ENCODE assay signal across 11 cellular contexts in genomic region chr7:151381083-151381332, GRCh38. TPM values are rescaled to one million over a fixed set of nuclear protein-coding genes. Genes with fewer than 3 reads are reported as not detected.
DNase-seq lines count a peak whose midpoint lies in the region; ATAC-seq and TF ChIP-seq lines count a peak whose summit lies in the region.
"Had no signal": no experiment of that assay in that cellular context is flagged by ENCODE, and none has a peak within 500 bp of the region (broad histone marks: within the 10 kb centered on the region; RNA-seq: fewer than 3 reads in every experiment).

No MANE protein-coding gene starts in this region.

- H3K36me3 Mint-ChIP-seq in CD8-positive, alpha-beta memory T cell: peaks cover 0 to 35% (median 12%) of the 10 kb centered on the region in 3 donors
- peaks cover 8 to 34% (median 32%) of the 10 kb centered on the region in 3 experiments for H3K36me3 Mint-ChIP-seq in H9 (ENCODE audit: insufficient read depth in 1 of 3, low read depth in 3 of 3)
- H3K36me3 Mint-ChIP-seq in activated naive CD8-positive, alpha-beta T cell: no peaks in the 10 kb centered on the region
- peaks cover 13% of the 10 kb centered on the region in 2 donors for H3K36me3 Mint-ChIP-seq in naive B cell

- H2BK5ac ChIP-seq in H9 (ENCODE audit: insufficient read length, low read length): no peak overlapping the region

- H2BK12ac ChIP-seq in H9 (ENCODE audit: insufficient read length, low read depth, low read length): no peak overlapping the region

- no peak overlapping the region for H4K5ac ChIP-seq in H9 (ENCODE audit: insufficient read length, low read depth, low read length)

- no peak overlapping the region for H2BK120ac ChIP-seq in H9 (ENCODE audit: low read depth, low read length, poor library complexity, severe bottlenecking)

- no peaks in the 10 kb centered on the region for H3K79me1 ChIP-seq in H9 (ENCODE audit: insufficient read depth, low read depth, low read length, poor library complexity, severe bottlenecking)

- peaks cover 10 to 14% (median 10%) of the 10 kb centered on the region in 3 donors for H3K4me1 Mint-ChIP-seq in CD8-positive, alpha-beta memory T cell
- peaks cover 17 to 18% of the 10 kb centered on the region in 2 experiments for H3K4me1 Mint-ChIP-seq in H9
- H3K4me1 Mint-ChIP-seq in activated naive CD8-positive, alpha-beta T cell (ENCODE audit: low read depth): peaks cover 9% of the 10 kb centered on the region
- H3K4me1 Mint-ChIP-seq in naive B cell: peaks cover 13 to 29% (median 22%) of the 10 kb centered on the region in 3 donors

- no peak for TF ChIP-seq POLR2A in uterus (IDR thresholded peaks at IDR 0.05)

- no peaks in the 10 kb centered on the region for H3K9me3 ChIP-seq in CD8-positive, alpha-beta memory T cell (ENCODE audit: low read length)
- H3K9me3 ChIP-seq in H9 (ENCODE audit: control insufficient read depth, low read depth, low read length): no peaks in the 10 kb centered on the region
- H3K9me3 ChIP-seq in uterus: no peaks in the 10 kb centered on the region
- no peaks in the 10 kb centered on the region for H3K9me3 ChIP-seq in WERI-Rb-1 (ENCODE audit: severe bottlenecking)

- peak overlapping the region; percentile 9 for H3K27ac ChIP-seq in CD8-positive, alpha-beta memory T cell (ENCODE audit: low read depth, low read length)
- H3K27ac ChIP-seq in H9 (ENCODE audit: insufficient read length, low read depth, low read length) (no peak overlapping the region), uterus (peak overlapping the region in 1 of 2 donors; percentile 0), WERI-Rb-1 (no peak overlapping the region)
- H3K27ac ChIP-seq: brain microvascular endothelial cell had no signal

- WGBS in H9 (ENCODE audit: extremely low coverage, insufficient read length, low lambda C conversion rate): no CpG with 5 or more reads among the region's 7 CpGs

- TF ChIP-seq CTCF in H9 (conservative IDR thresholded peaks at IDR 0.05) (no peak), uterus (IDR thresholded peaks at IDR 0.05) (no peak), WERI-Rb-1 (IDR thresholded peaks at IDR 0.05; ENCODE audit: low read depth, low read length) (no peak)

- peaks cover 15% of the 10 kb centered on the region for H3K23me2 ChIP-seq in H9 (ENCODE audit: insufficient read length, low read depth, low read length, poor library complexity, severe bottlenecking)

- H3K18ac ChIP-seq in H9 (ENCODE audit: insufficient read length, low read depth, low read length): peak overlapping the region; percentile 20

- H3K56ac ChIP-seq in H9 (ENCODE audit: insufficient read length, low read depth, low read length): no peak overlapping the region

- H3T11ph ChIP-seq in H9 (ENCODE audit: low read length): no peak overlapping the region

- H2AFZ ChIP-seq in H9 (ENCODE audit: low read length): peak overlapping the region; percentile 66

- H3K27ac Mint-ChIP-seq in CD8-positive, alpha-beta memory T cell: peak overlapping the region in 7 of 8 donors; percentile 26 to 87 (median 50)
- peak overlapping the region in 1 of 3 experiments; percentile 28; a peak in 1 of 7 replicates for H3K27ac Mint-ChIP-seq in H9
- no peak overlapping the region for H3K27ac Mint-ChIP-seq in activated naive CD8-positive, alpha-beta T cell
- H3K27ac Mint-ChIP-seq in naive B cell: peak overlapping the region; percentile 92 to 99 (median 97)

- peaks cover 9 to 10% of the 10 kb centered on the region in 2 donors for H3K27me3 Mint-ChIP-seq in CD8-positive, alpha-beta memory T cell
- H3K27me3 Mint-ChIP-seq in H9 (ENCODE audit: low read depth) (peaks cover 34% of the 10 kb centered on the region), naive B cell (peaks cover 0 to 7% (median 0%) of the 10 kb centered on the region in 3 donors)
- peaks cover 1% of the 10 kb centered on the region for H3K27me3 Mint-ChIP-seq in activated naive CD8-positive, alpha-beta T cell

- POLR2A ChIA-PET in CD8-positive, alpha-beta memory T cell (lab: Charles Lee): interaction anchor here (0.7 kb wide), 1 partner anchor 31 kb away, joined by 6 read pairs; no protein-coding TSS in a partner anchor

- peaks cover 13% of the 10 kb centered on the region for H3K27me3 ChIP-seq in CD8-positive, alpha-beta memory T cell (ENCODE audit: insufficient read depth, low read length, poor library complexity, severe bottlenecking)
- H3K27me3 ChIP-seq in H9 (ENCODE audit: insufficient read depth, low read length) (peaks cover 8% of the 10 kb centered on the region; the same call in 1 of the 2 replicates), uterus (no peaks in the 10 kb centered on the region), WERI-Rb-1 (ENCODE audit: insufficient read depth, low read depth, severe bottlenecking) (peaks cover 16% of the 10 kb centered on the region)

- H3K4me2 ChIP-seq in H9 (ENCODE audit: insufficient read depth, insufficient read length, low read length): peak overlapping the region; percentile 67

- no peak overlapping the region for H2BK15ac ChIP-seq in H9 (ENCODE audit: low read depth, low read length)

- H3K4me3 Mint-ChIP-seq in CD8-positive, alpha-beta memory T cell: peak overlapping the region; percentile 26 to 77 (median 61)
- H3K4me3 Mint-ChIP-seq in H9 (peak overlapping the region; percentile 46 to 72), naive B cell (peak overlapping the region; percentile 86 to 93 (median 88))
- peak overlapping the region; percentile 46 for H3K4me3 Mint-ChIP-seq in activated naive CD8-positive, alpha-beta T cell

- no peaks in the 10 kb centered on the region for H3K79me2 ChIP-seq in H9 (ENCODE audit: insufficient read depth, low read length)

- H3K9me3 Mint-ChIP-seq in CD8-positive, alpha-beta memory T cell: no peaks in the 10 kb centered on the region
- H3K9me3 Mint-ChIP-seq in H9 (no peaks in the 10 kb centered on the region), naive B cell (no peaks in the 10 kb centered on the region)
- H3K9me3 Mint-ChIP-seq in activated naive CD8-positive, alpha-beta T cell (ENCODE audit: low read depth): no peaks in the 10 kb centered on the region

- peaks cover 18% of the 10 kb centered on the region for H3K4me1 ChIP-seq in CD8-positive, alpha-beta memory T cell (ENCODE audit: insufficient read depth, low read length)
- H3K4me1 ChIP-seq in H9 (ENCODE audit: insufficient read depth, low read length) (no peaks in the 10 kb centered on the region), uterus (peaks cover 0 to 7% of the 10 kb centered on the region in 2 donors)

- H4K8ac ChIP-seq in H9 (replicated peaks; ENCODE audit: insufficient read length, low read depth, low read length): no peak overlapping the region

- no peak overlapping the region for H3K14ac ChIP-seq in H9 (ENCODE audit: insufficient read depth, low read length)

- intact Hi-C loops in uterus (cut with DNase I; ENCODE audit: low total_unique reads): no loop called here

- no peak for DNase-seq in CD8-positive, alpha-beta memory T cell
- no peak for DNase-seq in H9
- DNase-seq in naive B cell: peak; percentile 76
- no peak for DNase-seq in uterus
- DNase-seq in WERI-Rb-1: no peak
- no peak for DNase-seq in GDM1 (lab: John Stamatoyannopoulos, UW)
- DNase-seq in stimulated activated CD4-positive, alpha-beta T cell treated with anti-CD3 and anti-CD28 coated beads, Interleukin-4, amount 100 ng/mL, for 24 hours: no peak
- DNase-seq: brain microvascular endothelial cell, occipital lobe had no signal

- H2BK20ac ChIP-seq in H9 (ENCODE audit: low read depth, low read length, poor library complexity, severe bottlenecking): no peak overlapping the region

- H3K36me3 ChIP-seq in CD8-positive, alpha-beta memory T cell (ENCODE audit: insufficient read depth, low read length): peaks cover 8% of the 10 kb centered on the region
- no peaks in the 10 kb centered on the region for H3K36me3 ChIP-seq in uterus
- H3K36me3 ChIP-seq in WERI-Rb-1: no peaks in the 10 kb centered on the region

- H2AK5ac ChIP-seq in H9 (ENCODE audit: insufficient read length, low read length): no peak overlapping the region

- no peak overlapping the region for H3K9ac ChIP-seq in H9 (ENCODE audit: extremely low read depth, insufficient read length, low read length)

- peaks cover 4% of the 10 kb centered on the region for H4K20me1 ChIP-seq in H9 (ENCODE audit: control insufficient read depth, insufficient read depth, insufficient read length)

- peak; percentile 40 to 42 for ATAC-seq in naive B cell (ENCODE audit: low read depth in 2 of 2)

- peak overlapping the region; percentile 26 for H3K4me3 ChIP-seq in CD8-positive, alpha-beta memory T cell (ENCODE audit: low read length)
- H3K4me3 ChIP-seq in uterus: no peak overlapping the region
- no peak overlapping the region for H3K4me3 ChIP-seq in WERI-Rb-1 (ENCODE audit: low read depth, low read length)

- no peak overlapping the region for H4K91ac ChIP-seq in H9 (ENCODE audit: insufficient read length, low read depth, low read length)

- CTCF ChIA-PET in CD8-positive, alpha-beta memory T cell (lab: Charles Lee): interaction anchor here (0.8 kb wide), 1 partner anchor 13 kb away, joined by 3 read pairs; no protein-coding TSS in a partner anchor

- no peak overlapping the region for H3K4ac ChIP-seq in H9 (ENCODE audit: low read depth, low read length)

- H3K23ac ChIP-seq in H9 (ENCODE audit: insufficient read length, low read depth, low read length): no peak overlapping the region

RNA-seq across cellular contexts. Expression of gene WDR86, which starts 28.8 kb away (rescaled TPM):
- under 1 TPM; 0.55 to 0.59 TPM for total RNA-seq in CD8-positive, alpha-beta memory T cell
- polyA plus RNA-seq in CD8-positive, alpha-beta memory T cell: 10.4 TPM
- total RNA-seq in H9 (2021) (8.1 and 9.4 TPM in 2 replicates), uterus (100 to 1,000 TPM in 1 of 4 donors, 10 to 100 TPM in 2, 1 to 10 TPM in 1; 3.2 to 100 (median 53.4) TPM)
- polyA plus RNA-seq in naive B cell (ENCODE audit: low read depth in 6 of 6): 1 to 10 TPM; 1.4 to 3.5 (median 1.9) TPM

RNA-seq across cellular contexts. Expression of gene NUB1, which starts 39.4 kb away (rescaled TPM):
- 10 to 100 TPM; 39.1 to 46.1 TPM for total RNA-seq in CD8-positive, alpha-beta memory T cell
- polyA plus RNA-seq in CD8-positive, alpha-beta memory T cell: 82.6 TPM
- total RNA-seq in H9 (2021): 45.8 and 48.5 TPM in 2 replicates
- polyA plus RNA-seq in naive B cell (ENCODE audit: low read depth in 6 of 6): 10 to 100 TPM; 36.5 to 89.7 (median 71.1) TPM
- total RNA-seq in uterus: 10 to 100 TPM; 27.9 to 51.1 (median 39.1) TPM

RNA-seq across cellular contexts. Expression of gene CRYGN, which starts 58.9 kb away (rescaled TPM):
- total RNA-seq in CD8-positive, alpha-beta memory T cell: not detected
- 0.41 TPM for polyA plus RNA-seq in CD8-positive, alpha-beta memory T cell
- total RNA-seq in H9 (2021): 0.79 and 1.8 TPM in 2 replicates
- not detected for polyA plus RNA-seq in naive B cell (ENCODE audit: low read depth in 6 of 6)
- 1 to 10 TPM in 2 of 4 donors, under 1 TPM in 1, not detected in 1; 0.73 to 2.9 (median 2.4) TPM for total RNA-seq in uterus
- total RNA-seq: esophagus mucosa, occipital lobe had no signal
